Comparison of ENCODE assay signal across 12 cellular contexts in genomic region chr4:168685136-168685535, GRCh38.
A peak's percentile ranks its signal among the peaks of the same experiment; 100 is the strongest.
DNase-seq lines count a peak whose midpoint lies in the region; ATAC-seq and TF ChIP-seq lines count a peak whose summit lies in the region.
"Had no signal": no experiment of that assay in that cellular context is flagged by ENCODE, and none has a peak within 500 bp of the region (broad histone marks: within the 10 kb centered on the region; RNA-seq: fewer than 3 reads in every experiment).

No MANE protein-coding gene starts in this region.

- POLR2A ChIA-PET in OCI-LY7 (lab: Charles Lee): no interaction called here

- no peak overlapping the region for H3K27ac ChIP-seq in OCI-LY7 (ENCODE audit: low read depth, low read length, poor library complexity, severe bottlenecking)
- H3K27ac ChIP-seq: tibial artery had no signal

- CTCF ChIA-PET in OCI-LY7 (lab: Charles Lee; ENCODE audit: unreplicated experiment): no interaction called here

- ATAC-seq in GM18867 (IDR thresholded peaks at IDR 0.05; ENCODE audit: unreplicated experiment) (peak; percentile 94), GM21529 (IDR thresholded peaks at IDR 0.05; ENCODE audit: unreplicated experiment) (peak; percentile 96), HG03139 (IDR thresholded peaks at IDR 0.05; ENCODE audit: unreplicated experiment) (peak; percentile 93)
- ATAC-seq: T-cell had no signal

- H3K36me3 ChIP-seq in OCI-LY7 (ENCODE audit: insufficient read depth, low read length): no peaks in the 10 kb centered on the region

- no peaks in the 10 kb centered on the region for H3K9me3 ChIP-seq in OCI-LY7 (ENCODE audit: low read length)
- H3K9me3 ChIP-seq: tibial artery had no signal

- no peaks in the 10 kb centered on the region for H3K79me2 ChIP-seq in OCI-LY7 (ENCODE audit: insufficient read depth, low read depth, low read length)

- H3K4me3 ChIP-seq in OCI-LY7 (ENCODE audit: low read depth, low read length, poor library complexity, severe bottlenecking): no peak overlapping the region
- H3K4me3 ChIP-seq: tibial artery had no signal

- no peaks in the 10 kb centered on the region for H4K20me1 ChIP-seq in OCI-LY7 (ENCODE audit: insufficient read depth, low read length)

- no peak overlapping the region for H3K4me2 ChIP-seq in OCI-LY7 (ENCODE audit: low read length)

- no TSS peak for BruUV-seq in OCI-LY7 (replicated peaks; lab: Mats Ljungman, UMichigan)

- H2AFZ ChIP-seq in OCI-LY7 (ENCODE audit: low read length): no peak overlapping the region

- intact Hi-C loops in OCI-LY7 (cut with micrococcal nuclease; ENCODE audit: unreplicated experiment): no loop called here

- no peaks in the 10 kb centered on the region for H3K9me2 ChIP-seq in OCI-LY7 (ENCODE audit: insufficient read depth, low read length)

- DNase-seq in OCI-LY7 (ENCODE audit: low spot score): peak; percentile 8
- DNase-seq in midbrain (lab: John Stamatoyannopoulos, UW): no peak
- DNase-seq in anterior cingulate cortex (lab: John Stamatoyannopoulos, UW): no peak
- no peak for DNase-seq in NCI-H345 (lab: John Stamatoyannopoulos, UW)
- no peak for DNase-seq in COLO829 (ENCODE audit: low spot score)
- DNase-seq: NCI-H446; stimulated activated CD4-positive, alpha-beta T cell treated with anti-CD3 and anti-CD28 coated beads, Interleukin-4, amount 100 ng/mL, for 24 hours; T-cell; tibial artery had no signal

- H3K4me1 ChIP-seq in OCI-LY7 (ENCODE audit: insufficient read depth, low read length, poor library complexity, severe bottlenecking): no peaks in the 10 kb centered on the region

- no peak for TF ChIP-seq CTCF in OCI-LY7 (conservative IDR thresholded peaks at IDR 0.05; ENCODE audit: low read length)
